15 cellular contexts compared by ENCODE assay signal in genomic region chrX:53357799-53358530, GRCh38.
DNase-seq lines count a peak whose midpoint lies in the region; ATAC-seq and TF ChIP-seq lines count a peak whose summit lies in the region.
"Had no signal": no experiment of that assay in that cellular context is flagged by ENCODE, and none has a peak within 500 bp of the region (broad histone marks: within the 10 kb centered on the region; RNA-seq: fewer than 3 reads in every experiment).

No MANE protein-coding gene starts in this region.

- no peak overlapping the region for H3K27ac ChIP-seq in RWPE1
- H3K27ac ChIP-seq: HL-60 had no signal

- DNase-seq in EH (ENCODE audit: low read depth) (peak; percentile 37), NCI-H2227 (lab: John Stamatoyannopoulos, UW; ENCODE audit: unreplicated experiment) (peak; percentile 79), cerebellar cortex (ENCODE audit: low spot score) (peak; percentile 33), middle frontal gyrus (ENCODE audit: extremely low spot score, low spot score) (peak; percentile 13), RWPE1 (ENCODE audit: low spot score) (no peak), NCI-H1694 treated with DMSO at 0.1 percent for 48 hours (lab: John Stamatoyannopoulos, UW) (no peak)
- DNase-seq in stimulated activated naive CD4-positive, alpha-beta T cell treated with Interleukin-2 at 50 U/mL for 16 hours (lab: John Stamatoyannopoulos, UW) = no peak
- DNase-seq: activated naive CD8-positive, alpha-beta T cell treated with anti-CD3 and anti-CD28 coated beads, Interleukin-2, amount 10 ng/mL, durations not matched to agents 7 days and 5 days; Caco-2; effector memory CD8-positive, alpha-beta T cell; NCI-H1092; PC-3; T-helper 2 cell had no signal

- POLR2A ChIA-PET in RWPE1 (lab: Yijun Ruan, JAX; ENCODE audit: low non-redundant PET) = no interaction called here

- no peak for ATAC-seq in HG02884 (IDR thresholded peaks at IDR 0.05; ENCODE audit: unreplicated experiment)
- ATAC-seq: effector memory CD8-positive, alpha-beta T cell; PC-3 had no signal

- CTCF ChIA-PET in RWPE1 (lab: Yijun Ruan, JAX) = no interaction called here

- TF ChIP-seq CTCF in RWPE1 (conservative IDR thresholded peaks at IDR 0.05; ENCODE audit: low read depth) = no peak

Comparison
In these comparisons a context has a peak if more than half of its experiments do, and no peak if none do; other contexts are left out.
1. DNase-seq: peak in EH (single experiment), NCI-H2227 (single experiment), cerebellar cortex (single experiment) and middle frontal gyrus (single experiment); none in RWPE1 (single experiment), NCI-H1694 treated with DMSO at 0.1 percent for 48 hours (single experiment) and stimulated activated naive CD4-positive, alpha-beta T cell treated with Interleukin-2 at 50 U/mL for 16 hours (single experiment).